In genomic region chr14:57714487-57714899, GRCh38 we compare ENCODE assay signal across 18 cellular contexts.
DNase-seq lines count a peak whose midpoint lies in the region; TF ChIP-seq lines count a peak whose summit lies in the region.
"Had no signal": no experiment of that assay in that cellular context is flagged by ENCODE, and none has a peak within 500 bp of the region (broad histone marks: within the 10 kb centered on the region; RNA-seq: fewer than 3 reads in every experiment).

No MANE protein-coding gene starts in this region.

- H3K4me2 ChIP-seq in neural progenitor cell = peak overlapping the region; percentile 64

- 1 to 2% methylated on average over 3 of the region's 3 CpGs for WGBS in endodermal cell (ENCODE audit: insufficient coverage in 1 of 2, insufficient read length in 1 of 2), 2 experiments

- H3K27ac Mint-ChIP-seq in endodermal cell = no peak overlapping the region
- H3K27ac Mint-ChIP-seq in neural progenitor cell = no peak overlapping the region
- H3K27ac Mint-ChIP-seq: CD14-positive monocyte had no signal

- TF ChIP-seq CTCF in endodermal cell (conservative IDR thresholded peaks at IDR 0.05) (no peak), neural progenitor cell (IDR thresholded peaks at IDR 0.05) (no peak), colonic mucosa (IDR thresholded peaks at IDR 0.05) (no peak)

- peaks cover 72% of the 10 kb centered on the region for H3K27me3 Mint-ChIP-seq in endodermal cell (ENCODE audit: insufficient read depth)
- peaks cover 3% of the 10 kb centered on the region for H3K27me3 Mint-ChIP-seq in neural progenitor cell (ENCODE audit: insufficient read depth, low read depth)

- H3K9me3 ChIP-seq in endodermal cell (ENCODE audit: control insufficient read depth, low read length) (peaks cover 40% of the 10 kb centered on the region), neural progenitor cell (ENCODE audit: low read depth) (peaks cover 3% of the 10 kb centered on the region), colonic mucosa (no peaks in the 10 kb centered on the region)
- H3K9me3 ChIP-seq: gastrocnemius medialis, transverse colon had no signal

- intact Hi-C loops in colonic mucosa (cut with DNase I) = no loop called here

- H3K27me3 ChIP-seq in endodermal cell (ENCODE audit: control insufficient read depth, insufficient read depth, low read length, poor library complexity, severe bottlenecking) = peaks cover 8% of the 10 kb centered on the region
- no peaks in the 10 kb centered on the region for H3K27me3 ChIP-seq in neural progenitor cell
- no peaks in the 10 kb centered on the region for H3K27me3 ChIP-seq in colonic mucosa
- H3K27me3 ChIP-seq: gastrocnemius medialis, transverse colon had no signal

- H3K4me1 Mint-ChIP-seq in endodermal cell (peaks cover 29% of the 10 kb centered on the region), neural progenitor cell (peaks cover 6% of the 10 kb centered on the region)
- H3K4me1 Mint-ChIP-seq: CD14-positive monocyte had no signal

- peaks cover 23% of the 10 kb centered on the region for H3F3A ChIP-seq in neural progenitor cell (ENCODE audit: low read depth)

- no peak overlapping the region for H3K27ac ChIP-seq in endodermal cell (ENCODE audit: low read depth, low read length)
- H3K27ac ChIP-seq in neural progenitor cell = peak overlapping the region; percentile 15
- H3K27ac ChIP-seq in colonic mucosa = no peak overlapping the region
- H3K27ac ChIP-seq: 22Rv1, gastrocnemius medialis, RWPE1, transverse colon had no signal

- peaks cover 1% of the 10 kb centered on the region for H3K36me3 Mint-ChIP-seq in endodermal cell (ENCODE audit: low read depth)
- H3K36me3 Mint-ChIP-seq in neural progenitor cell = no peaks in the 10 kb centered on the region
- H3K36me3 Mint-ChIP-seq: CD14-positive monocyte had no signal

- no peaks in the 10 kb centered on the region for H3K79me2 ChIP-seq in neural progenitor cell (ENCODE audit: low read depth)

- H3K4me1 ChIP-seq in endodermal cell (ENCODE audit: control insufficient read depth, insufficient read depth, low read length) (peaks cover 3% of the 10 kb centered on the region), neural progenitor cell (peaks cover 31% of the 10 kb centered on the region), colonic mucosa (no peaks in the 10 kb centered on the region)
- H3K4me1 ChIP-seq: gastrocnemius medialis, transverse colon had no signal

- peak overlapping the region; percentile 4 for H3K4me3 Mint-ChIP-seq in endodermal cell
- H3K4me3 Mint-ChIP-seq in neural progenitor cell = no peak overlapping the region
- H3K4me3 Mint-ChIP-seq: CD14-positive monocyte had no signal

- H3K4me3 ChIP-seq in endodermal cell (ENCODE audit: low read length) (peak overlapping the region; percentile 51), neural progenitor cell (no peak overlapping the region), colonic mucosa (no peak overlapping the region)
- H3K4me3 ChIP-seq: gastrocnemius medialis, transverse colon had no signal

- no peaks in the 10 kb centered on the region for H4K20me1 ChIP-seq in neural progenitor cell (ENCODE audit: low read depth)

- H2AFZ ChIP-seq in neural progenitor cell (replicated peaks) = no peak overlapping the region

- DNase-seq in NCI-H1105 treated with DMSO at 0.1 percent for 48 hours (lab: John Stamatoyannopoulos, UW) (peak; percentile 27), NCI-H1105 (lab: John Stamatoyannopoulos, UW) (no peak), NCI-H345 treated with DMSO at 0.1 percent for 48 hours (lab: John Stamatoyannopoulos, UW; ENCODE audit: unreplicated experiment) (peak; percentile 61), endodermal cell (peak; percentile 85), neural progenitor cell (ENCODE audit: low spot score) (peak; percentile 60), D341Med (ENCODE audit: low spot score) (no peak), UCSD-AML1 (lab: John Stamatoyannopoulos, UW; ENCODE audit: unreplicated experiment) (no peak), colonic mucosa (no peak)
- DNase-seq: activated CD8-positive, alpha-beta memory T cell treated with anti-CD3 and anti-CD28 coated beads for 24 hours; activated effector memory CD4-positive, alpha-beta T cell treated with Interleukin-2 at 50 U/mL for 16 hours; amygdala; gastrocnemius medialis; midbrain; NCI-H446; transverse colon had no signal

- no peak overlapping the region for H3K9ac ChIP-seq in endodermal cell (ENCODE audit: extremely low read depth, low read length, poor library complexity, severe bottlenecking)
- no peak overlapping the region for H3K9ac ChIP-seq in neural progenitor cell
- no peak overlapping the region for H3K9ac ChIP-seq in colonic mucosa (ENCODE audit: low read depth in 2 of 2, low read length in 2 of 2)

- H3K9me3 Mint-ChIP-seq in endodermal cell (peaks cover 34% of the 10 kb centered on the region), neural progenitor cell (peaks cover 10% of the 10 kb centered on the region)

- no peaks in the 10 kb centered on the region for H3K36me3 ChIP-seq in endodermal cell (ENCODE audit: control insufficient read depth, insufficient read depth, low read length)
- H3K36me3 ChIP-seq in neural progenitor cell = no peaks in the 10 kb centered on the region
- no peaks in the 10 kb centered on the region for H3K36me3 ChIP-seq in colonic mucosa
- H3K36me3 ChIP-seq: gastrocnemius medialis, transverse colon had no signal

Comparison
In these comparisons a context has a peak if more than half of its experiments do, and no peak if none do; other contexts are left out.
1. DNase-seq: peak in NCI-H1105 treated with DMSO at 0.1 percent for 48 hours (single experiment), NCI-H345 treated with DMSO at 0.1 percent for 48 hours (single experiment), endodermal cell (single experiment) and neural progenitor cell (single experiment); none in NCI-H1105 (single experiment), D341Med (single experiment), UCSD-AML1 (single experiment) and colonic mucosa (single experiment).